ENCODE assay signal across 16 cellular contexts in genomic region chr10:47078393-47079163, GRCh38.
DNase-seq lines count a peak whose midpoint lies in the region; ATAC-seq and TF ChIP-seq lines count a peak whose summit lies in the region.
"Had no signal": no experiment of that assay in that cellular context is flagged by ENCODE, and none has a peak within 500 bp of the region (broad histone marks: within the 10 kb centered on the region; RNA-seq: fewer than 3 reads in every experiment).

No MANE protein-coding gene starts in this region.

- no peaks in the 10 kb centered on the region for H4K20me1 ChIP-seq in KMS-11 (ENCODE audit: insufficient read depth)

- H3K27me3 ChIP-seq in KMS-11 (ENCODE audit: insufficient read depth, low read depth) (no peaks in the 10 kb centered on the region), WERI-Rb-1 (ENCODE audit: insufficient read depth, low read depth, severe bottlenecking) (no peaks in the 10 kb centered on the region), left lung (peaks cover 0 to 6% of the 10 kb centered on the region in 2 donors)
- H3K27me3 ChIP-seq: BE2C had no signal

- H3K36me3 ChIP-seq in KMS-11 (ENCODE audit: insufficient read depth) (no peaks in the 10 kb centered on the region), WERI-Rb-1 (no peaks in the 10 kb centered on the region), left lung (no peaks in the 10 kb centered on the region)
- H3K36me3 ChIP-seq: BE2C had no signal

- no peaks in the 10 kb centered on the region for H3K9me3 Mint-ChIP-seq in osteocyte (ENCODE audit: unreplicated experiment)
- H3K9me3 Mint-ChIP-seq: CD8-positive, alpha-beta T cell had no signal

- H3K27ac ChIP-seq in KMS-11, result peak overlapping the region; percentile 34; the same call in 1 of the 2 replicates
- H3K27ac ChIP-seq in WERI-Rb-1, result peak overlapping the region; percentile 48
- H3K27ac ChIP-seq in left lung, result no peak overlapping the region

- peak overlapping the region; percentile 76 for H3K4me2 ChIP-seq in KMS-11

- no peak overlapping the region for H3K4me3 ChIP-seq in KMS-11 (IDR thresholded peaks at IDR 0.05; ENCODE audit: insufficient read depth, low read depth, low read length)
- H3K4me3 ChIP-seq in WERI-Rb-1 (ENCODE audit: low read depth, low read length), result no peak overlapping the region
- no peak overlapping the region for H3K4me3 ChIP-seq in left lung

- no peak overlapping the region for H3K27ac Mint-ChIP-seq in osteocyte (ENCODE audit: unreplicated experiment)
- H3K27ac Mint-ChIP-seq: CD8-positive, alpha-beta T cell had no signal

- peaks cover 8% of the 10 kb centered on the region for H3K27me3 Mint-ChIP-seq in osteocyte (ENCODE audit: unreplicated experiment)

- peak; percentile 36 for ATAC-seq in left lung
- ATAC-seq in HG03139 (IDR thresholded peaks at IDR 0.05; ENCODE audit: unreplicated experiment), result no peak
- ATAC-seq in GM19328 (IDR thresholded peaks at IDR 0.05; ENCODE audit: unreplicated experiment), result no peak
- ATAC-seq: CD8-positive, alpha-beta T cell had no signal

- H3K4me3 Mint-ChIP-seq in osteocyte (ENCODE audit: unreplicated experiment), result no peak overlapping the region
- H3K4me3 Mint-ChIP-seq: CD8-positive, alpha-beta T cell had no signal

- 0 out of 2 replicates have a peak overlapping the region, but pooled peaks have one; percentile 1 for H2AFZ ChIP-seq in KMS-11 (ENCODE audit: low read depth)

- peaks cover 36% of the 10 kb centered on the region for H3K4me1 ChIP-seq in KMS-11 (ENCODE audit: low read depth, poor library complexity, severe bottlenecking)
- H3K4me1 ChIP-seq in left lung, result no peaks in the 10 kb centered on the region
- H3K4me1 ChIP-seq: BE2C had no signal

- no peaks in the 10 kb centered on the region for H3K36me3 Mint-ChIP-seq in osteocyte (ENCODE audit: unreplicated experiment)
- H3K36me3 Mint-ChIP-seq: CD8-positive, alpha-beta T cell had no signal

- TF ChIP-seq CTCF in KMS-11 (conservative IDR thresholded peaks at IDR 0.05; ENCODE audit: low read depth, low read length) (no peak), WERI-Rb-1 (IDR thresholded peaks at IDR 0.05; ENCODE audit: low read depth, low read length) (no peak), left lung (IDR thresholded peaks at IDR 0.05) (no peak), osteocyte (IDR thresholded peaks at IDR 0.05) (no peak)

- no peaks in the 10 kb centered on the region for H3K79me2 ChIP-seq in KMS-11 (ENCODE audit: insufficient read depth, low read depth)

- intact Hi-C loops in left lung (cut with DNase I), result no loop called here

- no peaks in the 10 kb centered on the region for H3K4me1 Mint-ChIP-seq in osteocyte (ENCODE audit: unreplicated experiment)

- DNase-seq in WERI-Rb-1 (peak; percentile 46), left lung (no peak), osteocyte (ENCODE audit: extremely low spot score, unreplicated experiment) (peak; percentile 73), retina (no peak)
- no peak for DNase-seq in stimulated activated CD4-positive, alpha-beta T cell treated with anti-CD3 and anti-CD28 coated beads, Interleukin-4, amount 100 ng/mL, for 1 hour
- DNase-seq: BE2C; CD8-positive, alpha-beta T cell; DMS 273 treated with DMSO at 0.1 percent for 48 hours; GOT3; Karpas-422; NCI-H1930; NCI-H510A; SHP77 treated with DMSO at 0.1 percent for 48 hours had no signal

- H3K9ac ChIP-seq in KMS-11, result no peak overlapping the region

- no peaks in the 10 kb centered on the region for H3K9me3 ChIP-seq in WERI-Rb-1 (ENCODE audit: severe bottlenecking)
- H3K9me3 ChIP-seq in left lung, result no peaks in the 10 kb centered on the region
- H3K9me3 ChIP-seq: BE2C had no signal

Comparison
In these comparisons a context has a peak if more than half of its experiments do, and no peak if none do; other contexts are left out.
1. H3K27ac ChIP-seq: peak in KMS-11 (single experiment) and WERI-Rb-1 (single experiment); none in left lung (0 of 2).
2. DNase-seq: peak in WERI-Rb-1 (single experiment) and osteocyte (single experiment); none in left lung (0 of 2), stimulated activated CD4-positive, alpha-beta T cell treated with anti-CD3 and anti-CD28 coated beads, Interleukin-4, amount 100 ng/mL, for 1 hour (single experiment) and retina (single experiment).